ENCODE assay signal across 17 cellular contexts in genomic region chr3:159077860-159078259, GRCh38. TPM values are rescaled to one million over a fixed set of nuclear protein-coding genes. Genes with fewer than 3 reads are reported as not detected.
DNase-seq lines count a peak whose midpoint lies in the region; TF ChIP-seq lines count a peak whose summit lies in the region.
"Had no signal": no experiment of that assay in that cellular context is flagged by ENCODE, and none has a peak within 500 bp of the region (broad histone marks: within the 10 kb centered on the region; RNA-seq: fewer than 3 reads in every experiment).

No MANE protein-coding gene starts in this region.

- peak; percentile 43 for DNase-seq in AG09319 (ENCODE audit: extremely low read depth, low read depth)
- DNase-seq in M059J (ENCODE audit: low read depth) = peak; percentile 96
- DNase-seq in choroid plexus epithelial cell (ENCODE audit: low read depth) = peak; percentile 18
- peak; percentile 70 for DNase-seq in non-pigmented ciliary epithelial cell (ENCODE audit: low read depth)
- no peak for DNase-seq in stimulated activated naive CD4-positive, alpha-beta T cell (lab: John Stamatoyannopoulos, UW)
- DNase-seq in iPS-NIHi11 (ENCODE audit: low spot score) = no peak
- DNase-seq in islet precursor cell = no peak
- no peak for DNase-seq in T1000 (lab: John Stamatoyannopoulos, UW)
- DNase-seq: activated effector memory CD4-positive, alpha-beta T cell treated with anti-CD3 and anti-CD28 coated beads, Interleukin-2, amount 50 U/mL, for 16 hours; C1 segment of cervical spinal cord; DMS53; NCI-H1092 had no signal

- H3K4me3 ChIP-seq in choroid plexus epithelial cell (ENCODE audit: low read depth, low read length) = no peak overlapping the region
- H3K4me3 ChIP-seq: cardiac muscle cell, lung, thoracic aorta had no signal

- TF ChIP-seq CTCF in AG09319 (IDR thresholded peaks at IDR 0.05; ENCODE audit: low read depth, low read length) (no peak), choroid plexus epithelial cell (conservative IDR thresholded peaks at IDR 0.05; ENCODE audit: low read depth, low read length) (no peak)

RNA-seq across cellular contexts. Expression of gene IQCJ, which starts 8.7 kb away (rescaled TPM):
- total RNA-seq in M059J (2014; rRNA removed; shearing (Covaris generic)) = not detected in 2 replicates
- total RNA-seq: activated CD8-positive, alpha-beta memory T cell treated with anti-CD3 and anti-CD28 coated beads for 36 hours; esophagus mucosa; thoracic aorta had no signal

Comparison
In these comparisons a context has a peak if more than half of its experiments do, and no peak if none do; other contexts are left out.
1. DNase-seq: peak in AG09319 (single experiment), M059J (single experiment), choroid plexus epithelial cell (single experiment) and non-pigmented ciliary epithelial cell (single experiment); none in stimulated activated naive CD4-positive, alpha-beta T cell (0 of 6), iPS-NIHi11 (single experiment), islet precursor cell (single experiment) and T1000 (single experiment).